ENCODE assay signal across 8 cellular contexts in genomic region chr10:84214612-84215235, GRCh38. TPM values are rescaled to one million over a fixed set of nuclear protein-coding genes. Genes with fewer than 3 reads are reported as not detected.
A peak's percentile ranks its signal among the peaks of the same experiment; 100 is the strongest.
DNase-seq lines count a peak whose midpoint lies in the region; ATAC-seq and TF ChIP-seq lines count a peak whose summit lies in the region.

No MANE protein-coding gene starts in this region.

- 46 to 53% methylated on average over 12 of the region's 12 CpGs for WGBS in tibial nerve, 2 donors

- no peak for TF ChIP-seq EP300 in tibial nerve (IDR thresholded peaks at IDR 0.05)

- H3K9me3 ChIP-seq in HAP-1 = no peaks in the 10 kb centered on the region
- no peaks in the 10 kb centered on the region for H3K9me3 ChIP-seq in tibial nerve

- H3K27me3 ChIP-seq in HAP-1 (ENCODE audit: low read depth) (no peaks in the 10 kb centered on the region), tibial nerve (no peaks in the 10 kb centered on the region)

- H3K27ac Mint-ChIP-seq in activated naive CD4-positive, alpha-beta T cell treated with anti-CD3 and anti-CD28 coated beads, Interleukin-2, amount 50 U/mL, for 72 hours = no peak overlapping the region

- DNase-seq in activated CD8-positive, alpha-beta memory T cell treated with anti-CD3 and anti-CD28 coated beads for 24 hours = peak; percentile 73
- no peak for DNase-seq in activated CD8-positive, alpha-beta memory T cell treated with anti-CD3 and anti-CD28 coated beads, Interleukin-2, amount 50 U/mL, for 4 hours
- DNase-seq in HAP-1 (ENCODE audit: low spot score in 2 of 2) (peak; percentile 4 to 64), left lobe of liver (ENCODE audit: low spot score) (no peak), GM19238 (ENCODE audit: insufficient read length, low spot score) (no peak), tibial nerve (ENCODE audit: low spot score in 2 of 2) (no peak)
- peak in 1 of 2 donors; percentile 64 for DNase-seq in activated naive CD4-positive, alpha-beta T cell treated with anti-CD3 and anti-CD28 coated beads, Interleukin-2, amount 50 U/mL, for 72 hours (ENCODE audit: low spot score in 2 of 2)

- peaks cover 6% of the 10 kb centered on the region in 2 donors for H3K9me3 Mint-ChIP-seq in activated naive CD4-positive, alpha-beta T cell treated with anti-CD3 and anti-CD28 coated beads, Interleukin-2, amount 50 U/mL, for 72 hours

- in situ Hi-C loops in HAP-1 (cut with MboI; ENCODE audit: low sequenced_read_pairs) = no loop called here

- no peak overlapping the region for H3K27ac ChIP-seq in tibial nerve

- no peak for TF ChIP-seq POLR2A in tibial nerve (IDR thresholded peaks at IDR 0.05)

- ATAC-seq in activated naive CD4-positive, alpha-beta T cell treated with anti-CD3 and anti-CD28 coated beads, Interleukin-2, amount 50 U/mL, for 72 hours = peak; percentile 80 to 83
- ATAC-seq in left lobe of liver = peak; percentile 82

- TF ChIP-seq CTCF in LNCAP (IDR thresholded peaks at IDR 0.05) (peak; percentile 71), tibial nerve (IDR thresholded peaks at IDR 0.05) (peak in 1 of 5 experiments; percentile 24)

- peaks cover 5 to 6% of the 10 kb centered on the region in 2 donors for H3K36me3 Mint-ChIP-seq in activated naive CD4-positive, alpha-beta T cell treated with anti-CD3 and anti-CD28 coated beads, Interleukin-2, amount 50 U/mL, for 72 hours

- H3K4me3 ChIP-seq in HAP-1 (no peak overlapping the region), tibial nerve (no peak overlapping the region)

- H3K4me1 ChIP-seq in HAP-1 (no peaks in the 10 kb centered on the region), tibial nerve (no peaks in the 10 kb centered on the region)

- H3K36me3 ChIP-seq in HAP-1 (replicated peaks) (no peaks in the 10 kb centered on the region), tibial nerve (no peaks in the 10 kb centered on the region)

RNA-seq across cellular contexts. Expression of gene LRIT2, which starts 10.6 kb away (rescaled TPM):
- not detected for total RNA-seq in activated naive CD4-positive, alpha-beta T cell treated with anti-CD3 and anti-CD28 coated beads, Interleukin-2, amount 50 U/mL, for 72 hours
- total RNA-seq in left lobe of liver = not detected
- total RNA-seq in tibial nerve = not detected

RNA-seq across cellular contexts. Expression of gene CDHR1, which starts 20.4 kb away (rescaled TPM):
- total RNA-seq in activated naive CD4-positive, alpha-beta T cell treated with anti-CD3 and anti-CD28 coated beads, Interleukin-2, amount 50 U/mL, for 72 hours = 1 to 10 TPM in 1 of 2 donors, under 1 TPM in 1; 0.64 to 1.1 TPM
- total RNA-seq in left lobe of liver = 0.13 TPM
- total RNA-seq in tibial nerve = 1 to 10 TPM in 1 of 4 donors, under 1 TPM in 2, not detected in 1; 0.30 to 1.0 (median 0.44) TPM

RNA-seq across cellular contexts. Expression of gene LRIT1, which starts 26.6 kb away (rescaled TPM):
- not detected for total RNA-seq in activated naive CD4-positive, alpha-beta T cell treated with anti-CD3 and anti-CD28 coated beads, Interleukin-2, amount 50 U/mL, for 72 hours
- total RNA-seq in left lobe of liver = not detected
- not detected for total RNA-seq in tibial nerve

RNA-seq across cellular contexts. Expression of gene RGR, which starts 30.1 kb away (rescaled TPM):
- not detected for total RNA-seq in activated naive CD4-positive, alpha-beta T cell treated with anti-CD3 and anti-CD28 coated beads, Interleukin-2, amount 50 U/mL, for 72 hours
- total RNA-seq in left lobe of liver (not detected), tibial nerve (under 1 TPM in 1 of 4 donors, not detected in 3; 0.42 TPM)

RNA-seq across cellular contexts. Expression of gene GPR15LG, which starts 41.1 kb away (rescaled TPM):
- total RNA-seq in activated naive CD4-positive, alpha-beta T cell treated with anti-CD3 and anti-CD28 coated beads, Interleukin-2, amount 50 U/mL, for 72 hours = not detected
- 0.20 TPM for total RNA-seq in left lobe of liver
- not detected for total RNA-seq in tibial nerve

Comparison
In these comparisons a context has a peak if more than half of its experiments do, and no peak if none do; other contexts are left out.
1. DNase-seq: peak in activated CD8-positive, alpha-beta memory T cell treated with anti-CD3 and anti-CD28 coated beads for 24 hours (single experiment) and HAP-1 (2 of 2); none in activated CD8-positive, alpha-beta memory T cell treated with anti-CD3 and anti-CD28 coated beads, Interleukin-2, amount 50 U/mL, for 4 hours (single experiment), left lobe of liver (single experiment), GM19238 (single experiment) and tibial nerve (0 of 2).